8 cellular contexts compared by ENCODE assay signal in the genomic region with DNA sequence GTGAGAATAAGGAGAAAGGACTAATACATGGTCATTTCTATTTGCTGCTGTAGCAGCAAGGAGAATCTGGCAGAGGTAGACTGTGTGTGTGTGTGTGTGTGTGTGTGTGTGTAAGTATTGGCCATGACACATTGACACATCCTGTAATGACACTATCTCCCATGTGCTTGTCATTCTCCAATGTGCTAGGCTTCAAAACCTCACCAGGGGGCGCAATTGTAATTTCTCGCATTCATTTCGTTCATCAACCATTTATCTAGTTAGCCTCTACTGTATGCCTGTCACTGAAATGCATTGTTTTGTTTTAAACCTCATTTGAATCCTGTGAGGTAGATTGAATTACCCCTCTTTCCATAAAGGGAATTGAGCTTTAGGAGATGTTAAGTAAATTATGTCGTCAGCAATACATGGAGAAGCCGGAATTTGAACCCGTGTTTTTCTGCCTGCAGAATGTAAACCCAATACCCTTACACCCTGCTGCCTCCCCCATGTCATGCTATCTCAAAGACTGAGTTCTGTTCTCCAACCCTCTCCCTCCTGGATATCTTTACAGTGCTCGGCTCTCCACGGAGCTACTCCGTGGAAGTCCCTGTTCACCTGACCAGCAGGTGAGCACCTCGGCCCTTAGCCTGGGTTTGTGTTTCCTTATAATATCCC.
A peak's percentile ranks its signal among the peaks of the same experiment; 100 is the strongest.
DNase-seq lines count a peak whose midpoint lies in the region; TF ChIP-seq lines count a peak whose summit lies in the region.

No MANE protein-coding gene starts in this region.

- TF ChIP-seq CTCF in A673 (conservative IDR thresholded peaks at IDR 0.05; ENCODE audit: low read depth, low read length), result peak; percentile 81
- TF ChIP-seq CTCF in GM12875 (IDR thresholded peaks at IDR 0.05; ENCODE audit: borderline replicate concordance, insufficient read depth, low read depth, low read length), result peak; percentile 68
- peak; percentile 74 for TF ChIP-seq CTCF in foreskin fibroblast (IDR thresholded peaks at IDR 0.05; ENCODE audit: low read depth, low read length)
- TF ChIP-seq CTCF in prostate gland (IDR thresholded peaks at IDR 0.05), result peak; percentile 17 to 55 (median 44)

- no peaks in the 10 kb centered on the region for H3K36me3 ChIP-seq in A673 (ENCODE audit: insufficient read depth, low read length, poor library complexity, severe bottlenecking)
- H3K36me3 ChIP-seq in prostate gland, result no peaks in the 10 kb centered on the region

- H3K4me1 ChIP-seq in A673 (ENCODE audit: insufficient read depth, low read length, poor library complexity, severe bottlenecking), result no peaks in the 10 kb centered on the region
- H3K4me1 ChIP-seq in prostate gland (replicated peaks), result no peaks in the 10 kb centered on the region

- DNase-seq in A673 (ENCODE audit: low spot score) (peak; percentile 77), HK-2 (ENCODE audit: unreplicated experiment) (peak; percentile 55), NOMO-1 treated with DMSO at 0.1 percent for 48 hours (lab: John Stamatoyannopoulos, UW; ENCODE audit: unreplicated experiment) (peak; percentile 34), activated T-cell treated with anti-CD3 and anti-CD28 coated beads for 48 hours (ENCODE audit: low read depth) (peak; percentile 36), foreskin fibroblast (peak; percentile 46 to 77), prostate gland (ENCODE audit: low spot score) (no peak), ureter (ENCODE audit: low spot score) (no peak)

- no TSS peak for BruUV-seq in A673 (replicated peaks; lab: Mats Ljungman, UMichigan)

- no peak overlapping the region for H3K27ac ChIP-seq in A673 (ENCODE audit: low read depth, low read length, poor library complexity, severe bottlenecking)
- H3K27ac ChIP-seq in prostate gland, result no peak overlapping the region

- POLR2A ChIA-PET in A673 (lab: Charles Lee; ENCODE audit: low non-redundant PET), result no interaction called here

- H3K4me3 ChIP-seq in A673 (ENCODE audit: low read depth, low read length, poor library complexity, severe bottlenecking) (no peak overlapping the region), GM12875 (ENCODE audit: low read depth, low read length) (no peak overlapping the region), foreskin fibroblast (ENCODE audit: low read depth in 1 of 2, low read length in 2 of 2) (no peak overlapping the region), prostate gland (no peak overlapping the region)

- 66% methylated on average over 10 of the region's 10 CpGs for WGBS in prostate gland

- CTCF ChIA-PET in A673 (lab: Charles Lee), result no interaction called here

- TF ChIP-seq POLR2A in prostate gland (IDR thresholded peaks at IDR 0.05), result no peak

- no peaks in the 10 kb centered on the region for H3K27me3 ChIP-seq in A673 (replicated peaks; ENCODE audit: insufficient read depth, low read depth, low read length, poor library complexity)
- H3K27me3 ChIP-seq in prostate gland (replicated peaks; ENCODE audit: insufficient read depth), result no peaks in the 10 kb centered on the region

- no peaks in the 10 kb centered on the region for H3K9me3 ChIP-seq in A673 (ENCODE audit: low read depth, low read length, poor library complexity, severe bottlenecking)
- no peaks in the 10 kb centered on the region for H3K9me3 ChIP-seq in prostate gland

- intact Hi-C loops in A673 (cut with micrococcal nuclease; ENCODE audit: unreplicated experiment) (loop anchor here (1.0 to 10.0 kb wide), 4 partner anchors 237 to 1129 kb away; a partner anchor contains a TSS), prostate gland (cut with DNase I) (loop anchor here (5.0 kb wide), 1 partner anchor 549 kb away; no protein-coding TSS in a partner anchor)

Comparison
In these comparisons a context has a peak if more than half of its experiments do, and no peak if none do; other contexts are left out.
1. DNase-seq: peak in A673 (single experiment), HK-2 (single experiment), NOMO-1 treated with DMSO at 0.1 percent for 48 hours (single experiment), activated T-cell treated with anti-CD3 and anti-CD28 coated beads for 48 hours (single experiment) and foreskin fibroblast (2 of 2); none in prostate gland (single experiment) and ureter (single experiment).
2. Peak in every context shown above with its lines, with median percentiles within 50 percentile points of each other: CTCF ChIP-seq.